Comparison of ENCODE assay signal across 24 cellular contexts in genomic region chr12:19169222-19169621, GRCh38.
"Had no signal": no experiment of that assay in that cellular context is flagged by ENCODE, and none has a peak within 500 bp of the region (broad histone marks: within the 10 kb centered on the region; RNA-seq: fewer than 3 reads in every experiment).

No MANE protein-coding gene starts in this region.

- H3K4me1 ChIP-seq: ascending aorta, breast epithelium had no signal

- H3K9me3 ChIP-seq: ascending aorta, breast epithelium, colonic mucosa, esophagus squamous epithelium, gastroesophageal sphincter had no signal

- H3K4me3 ChIP-seq: ascending aorta, breast epithelium, cardiac muscle cell, colonic mucosa, esophagus squamous epithelium, gastroesophageal sphincter had no signal

- H3K27ac ChIP-seq: ascending aorta, breast epithelium, cardiac muscle cell, colonic mucosa, epithelial cell of prostate, esophagus squamous epithelium, gastroesophageal sphincter had no signal

- H3K27me3 ChIP-seq: ascending aorta, breast epithelium, cardiac muscle cell, colonic mucosa, esophagus squamous epithelium, gastroesophageal sphincter had no signal

- DNase-seq: activated CD4-positive, alpha-beta memory T cell treated with anti-CD3 and anti-CD28 coated beads, Interleukin-2, amount 10 ng/mL, durations not matched to agents 7 days and 5 days; activated CD4-positive, alpha-beta T cell treated with anti-CD3 and anti-CD28 coated beads for 1 hour; activated CD4-positive, alpha-beta T cell treated with anti-CD3 and anti-CD28 coated beads for 4 hours; activated CD4-positive, alpha-beta T cell treated with anti-CD3 and anti-CD28 coated beads, Interleukin-2, amount 10 ng/mL, durations not matched to agents 7 days and 5 days; activated CD4-positive, alpha-beta T cell treated with anti-CD3 and anti-CD28 coated beads, Interleukin-2, amount 50 U/mL, for 4 hours; activated CD8-positive, alpha-beta memory T cell treated with anti-CD3 and anti-CD28 coated beads, Interleukin-2, amount 50 U/mL, for 48 hours; activated effector memory CD4-positive, alpha-beta T cell treated with anti-CD3 and anti-CD28 coated beads, Interleukin-2, amount 50 U/mL, for 16 hours; activated naive CD4-positive, alpha-beta T cell treated with anti-CD3 and anti-CD28 coated beads for 36 hours; activated naive CD8-positive, alpha-beta T cell treated with anti-CD3 and anti-CD28 coated beads, Interleukin-2, amount 10 ng/mL, durations not matched to agents 7 days and 5 days; activated T-cell treated with anti-CD3 and anti-CD28 coated beads, Interleukin-2, amount 50 U/mL, for 4 hours; central memory CD4-positive, alpha-beta T cell; cerebellar nuclear complex; colonic mucosa; effector CD8-positive, alpha-beta T cell; esophagus squamous epithelium; foreskin melanocyte; T-helper 2 cell had no signal

- ATAC-seq: activated T-cell treated with anti-CD3 and anti-CD28 coated beads, Interleukin-2, amount 50 U/mL, for 4 hours; gastroesophageal sphincter had no signal

- FAIRE-seq: endometrium, endothelial cell of umbilical vein had no signal

- H3K36me3 ChIP-seq: ascending aorta, breast epithelium, cardiac muscle cell, colonic mucosa, esophagus squamous epithelium, gastroesophageal sphincter had no signal
